In the genomic region with DNA sequence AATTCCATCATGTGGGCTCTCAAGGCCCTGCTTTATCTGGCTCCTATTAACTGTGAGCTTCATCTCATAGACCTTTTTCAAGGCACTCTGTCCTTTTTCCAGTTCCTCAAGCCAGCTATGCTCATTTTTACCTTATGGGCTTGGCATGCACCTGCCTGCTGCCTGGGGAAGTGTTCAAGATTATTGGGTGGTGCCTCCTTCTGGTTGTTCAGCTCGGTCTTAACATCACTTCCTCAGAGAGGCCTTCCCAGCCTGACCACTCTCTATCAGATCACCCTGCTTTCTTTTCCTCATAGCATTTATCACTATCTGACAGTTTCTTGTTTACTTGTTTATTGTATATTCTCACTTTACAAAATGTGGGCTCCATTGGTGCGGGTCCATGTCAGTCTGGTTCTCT, we compare ENCODE assay signal across 7 cellular contexts.
"Had no signal": no experiment of that assay in that cellular context is flagged by ENCODE, and none has a peak within 500 bp of the region (broad histone marks: within the 10 kb centered on the region; RNA-seq: fewer than 3 reads in every experiment).

No MANE protein-coding gene starts in this region.

- H3K27ac Mint-ChIP-seq: GM23338 had no signal

- H3K4me1 Mint-ChIP-seq: GM23338 had no signal

- H3K4me2 ChIP-seq: GM23338 had no signal

- ATAC-seq: GM23338 had no signal

- DNase-seq: H9, HCEC 1CT, IMR-90, KBM-7 had no signal

- H3K4me3 ChIP-seq: GM23338 had no signal

- H3K4me3 Mint-ChIP-seq: GM23338, H9 had no signal

- H2AFZ ChIP-seq: GM23338 had no signal

- FAIRE-seq: H1, H54 had no signal
